In the genomic region with DNA sequence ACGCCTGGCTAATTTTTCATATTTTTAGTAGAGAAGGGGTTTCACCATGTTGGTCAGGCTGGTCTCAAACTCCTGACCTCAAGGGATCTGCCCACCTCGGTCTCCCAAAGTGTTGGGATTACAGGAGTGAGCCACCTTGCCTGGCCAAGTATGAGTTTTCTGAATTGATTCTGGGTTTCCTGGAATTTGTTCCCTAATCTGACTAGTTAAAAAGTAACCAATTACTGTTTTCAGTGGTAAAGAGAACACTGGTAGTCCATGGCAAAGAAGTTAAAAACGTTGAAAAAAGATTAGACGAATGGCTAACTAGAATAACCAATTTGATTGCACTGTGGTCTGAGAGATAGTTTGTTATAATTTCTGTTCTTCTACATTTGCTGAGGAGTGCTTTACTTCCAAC, we compare ENCODE assay signal across 6 cellular contexts. TPM values are rescaled to one million over a fixed set of nuclear protein-coding genes. Genes with fewer than 3 reads are reported as not detected.
"Had no signal": no experiment of that assay in that cellular context is flagged by ENCODE, and none has a peak within 500 bp of the region (broad histone marks: within the 10 kb centered on the region; RNA-seq: fewer than 3 reads in every experiment).

No MANE protein-coding gene starts in this region.

RNA-seq across cellular contexts. Expression of a gene that starts 21.0 kb away (rescaled TPM):
- total RNA-seq: K562, M059J, PC-3, Right ventricle myocardium superior, SJSA1 had no signal
- polyA plus RNA-seq: K562, SK-N-SH had no signal
